8 cellular contexts compared by ENCODE assay signal in the genomic region with DNA sequence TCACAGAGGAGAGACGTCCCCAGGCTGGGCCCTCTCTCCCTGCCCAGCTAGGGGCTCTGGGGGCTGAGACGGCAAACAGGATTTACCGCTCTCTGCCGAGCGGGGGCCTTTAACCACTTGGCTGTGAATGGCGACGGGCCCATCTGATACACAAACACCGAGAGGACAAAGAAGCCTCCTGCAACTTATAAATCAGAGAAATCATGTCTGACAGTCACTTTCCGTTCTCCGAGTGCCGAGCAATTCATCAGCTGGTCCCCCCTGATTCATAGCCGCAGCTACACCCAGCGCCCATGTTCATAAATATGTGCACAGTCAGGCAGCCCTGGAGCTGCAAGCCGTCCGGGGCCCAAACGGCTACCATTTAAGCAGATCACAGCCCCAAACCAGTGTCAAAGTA.
A peak's percentile ranks its signal among the peaks of the same experiment; 100 is the strongest.
DNase-seq lines count a peak whose midpoint lies in the region; ATAC-seq lines count a peak whose summit lies in the region.

No MANE protein-coding gene starts in this region.

- H3K27ac Mint-ChIP-seq in activated T-helper 1 cell treated with anti-CD3 and anti-CD28 coated beads, Interleukin-12 subunit alpha, Interleukin-12 subunit beta, Interleukin-2, Interleukin-4 antibody, amounts not matched to agents 30 ng/mL and 10 ng/mL and 1 ng/mL, durations not matched to agents 14 hours and 24 hours and 36 hours: no peak overlapping the region

- peaks cover 10% of the 10 kb centered on the region for H3K36me3 ChIP-seq in HUES64 (ENCODE audit: insufficient read depth, low read length)

- H3K27me3 Mint-ChIP-seq in activated T-helper 1 cell treated with anti-CD3 and anti-CD28 coated beads, Interleukin-12 subunit alpha, Interleukin-12 subunit beta, Interleukin-2, Interleukin-4 antibody, amounts not matched to agents 30 ng/mL and 10 ng/mL and 1 ng/mL, durations not matched to agents 14 hours and 24 hours and 36 hours (ENCODE audit: insufficient read depth): no peaks in the 10 kb centered on the region

- 61% methylated on average over 16 of the region's 16 CpGs for WGBS in HUES64

- peak overlapping the region; percentile 54 for H3K4me3 Mint-ChIP-seq in activated T-helper 1 cell treated with anti-CD3 and anti-CD28 coated beads, Interleukin-12 subunit alpha, Interleukin-12 subunit beta, Interleukin-2, Interleukin-4 antibody, amounts not matched to agents 30 ng/mL and 10 ng/mL and 1 ng/mL, durations not matched to agents 14 hours and 24 hours and 36 hours

- no peaks in the 10 kb centered on the region for H3K9me3 Mint-ChIP-seq in activated T-helper 1 cell treated with anti-CD3 and anti-CD28 coated beads, Interleukin-12 subunit alpha, Interleukin-12 subunit beta, Interleukin-2, Interleukin-4 antibody, amounts not matched to agents 30 ng/mL and 10 ng/mL and 1 ng/mL, durations not matched to agents 14 hours and 24 hours and 36 hours

- peak overlapping the region; percentile 28; the same call in 1 of the 2 replicates for H3K9ac ChIP-seq in HUES64 (ENCODE audit: low read depth, low read length)

- no peaks in the 10 kb centered on the region for H3K9me3 ChIP-seq in HUES64 (ENCODE audit: insufficient read depth, low read depth, low read length)

- intact Hi-C loops in activated T-helper 1 cell treated with anti-CD3 and anti-CD28 coated beads, Interleukin-12 subunit alpha, Interleukin-12 subunit beta, Interleukin-2, Interleukin-4 antibody, amounts not matched to agents 30 ng/mL and 10 ng/mL and 1 ng/mL, durations not matched to agents 14 hours and 24 hours and 36 hours (cut with micrococcal nuclease): no loop called here

- H3K27ac ChIP-seq in HUES64 (ENCODE audit: low read depth, low read length): peak overlapping the region; percentile 30; the same call in 1 of the 2 replicates

- no peak for DNase-seq in activated T-helper 1 cell treated with anti-CD3 and anti-CD28 coated beads, Interleukin-12 subunit alpha, Interleukin-12 subunit beta, Interleukin-2, Interleukin-4 antibody, amounts not matched to agents 30 ng/mL and 10 ng/mL and 1 ng/mL, durations not matched to agents 14 hours and 24 hours and 36 hours (ENCODE audit: low spot score)
- DNase-seq in iris pigment epithelial cell (ENCODE audit: low read depth): peak; percentile 44
- peak; percentile 31 for DNase-seq in stimulated activated naive CD8-positive, alpha-beta T cell treated with anti-CD3 and anti-CD28 coated beads, Interleukin-15, Interleukin-2, amounts not matched to agents 100 U/mL and 50 U/mL, for 24 hours
- DNase-seq in NCI-H1694 (lab: John Stamatoyannopoulos, UW): no peak
- DNase-seq in HPDE6-E6E7 (ENCODE audit: extremely low spot score): no peak

- no peaks in the 10 kb centered on the region for H3K27me3 ChIP-seq in HUES64 (ENCODE audit: insufficient read depth, low read length)

- peak; percentile 67 for ATAC-seq in stimulated activated naive CD8-positive, alpha-beta T cell treated with anti-CD3 and anti-CD28 coated beads, Interleukin-15, Interleukin-2, amounts not matched to agents 100 U/mL and 50 U/mL, for 24 hours
- ATAC-seq in HG03442 (IDR thresholded peaks at IDR 0.05; ENCODE audit: unreplicated experiment) (no peak), GM21786 (IDR thresholded peaks at IDR 0.05; ENCODE audit: unreplicated experiment) (no peak)

- H3K36me3 Mint-ChIP-seq in activated T-helper 1 cell treated with anti-CD3 and anti-CD28 coated beads, Interleukin-12 subunit alpha, Interleukin-12 subunit beta, Interleukin-2, Interleukin-4 antibody, amounts not matched to agents 30 ng/mL and 10 ng/mL and 1 ng/mL, durations not matched to agents 14 hours and 24 hours and 36 hours (ENCODE audit: low read depth): no peaks in the 10 kb centered on the region

- peaks cover 9% of the 10 kb centered on the region for H3K4me1 Mint-ChIP-seq in activated T-helper 1 cell treated with anti-CD3 and anti-CD28 coated beads, Interleukin-12 subunit alpha, Interleukin-12 subunit beta, Interleukin-2, Interleukin-4 antibody, amounts not matched to agents 30 ng/mL and 10 ng/mL and 1 ng/mL, durations not matched to agents 14 hours and 24 hours and 36 hours (ENCODE audit: low read depth)

- peaks cover 30% of the 10 kb centered on the region for H3K4me1 ChIP-seq in HUES64 (ENCODE audit: insufficient read depth, low read length)

- no peak overlapping the region for H3K4me3 ChIP-seq in HUES64 (ENCODE audit: low read length)

Comparison
In these comparisons a context has a peak if more than half of its experiments do, and no peak if none do; other contexts are left out.
1. DNase-seq: peak in iris pigment epithelial cell (single experiment) and stimulated activated naive CD8-positive, alpha-beta T cell treated with anti-CD3 and anti-CD28 coated beads, Interleukin-15, Interleukin-2, amounts not matched to agents 100 U/mL and 50 U/mL, for 24 hours (single experiment); none in activated T-helper 1 cell treated with anti-CD3 and anti-CD28 coated beads, Interleukin-12 subunit alpha, Interleukin-12 subunit beta, Interleukin-2, Interleukin-4 antibody, amounts not matched to agents 30 ng/mL and 10 ng/mL and 1 ng/mL, durations not matched to agents 14 hours and 24 hours and 36 hours (single experiment), NCI-H1694 (single experiment) and HPDE6-E6E7 (single experiment).